ENCODE assay signal across 8 cellular contexts in the genomic region with DNA sequence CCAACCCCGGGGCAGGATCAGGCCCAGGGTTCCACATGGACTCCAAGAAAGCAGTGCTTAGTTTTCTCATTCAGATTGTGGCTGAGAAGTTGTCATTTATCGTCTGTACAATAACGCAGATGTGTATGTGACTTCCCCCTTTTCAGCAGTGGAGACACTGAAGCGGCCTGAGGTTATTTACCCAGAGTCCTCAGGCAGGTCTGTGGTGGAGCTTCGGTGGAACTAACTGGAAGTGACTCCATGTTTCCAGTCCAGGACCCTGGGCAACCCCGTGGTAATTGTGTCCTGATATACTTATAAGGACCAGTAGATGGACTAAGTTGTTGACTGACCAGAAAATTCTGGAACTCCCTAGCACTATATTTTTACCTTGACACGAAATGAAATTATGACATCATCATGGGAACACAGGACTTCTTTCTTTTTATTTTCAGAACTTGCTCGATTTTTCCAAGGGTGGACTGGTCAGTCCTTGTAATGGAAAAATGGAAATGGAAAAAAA. TPM values are rescaled to one million over a fixed set of nuclear protein-coding genes. Genes with fewer than 3 reads are reported as not detected.
DNase-seq lines count a peak whose midpoint lies in the region; ATAC-seq and TF ChIP-seq lines count a peak whose summit lies in the region.

No MANE protein-coding gene starts in this region.

- intact Hi-C loops in CD14-positive monocyte (cut with micrococcal nuclease) = loop anchor here (5.0 to 10.0 kb wide), 3 partner anchors 45 to 65 kb away; a partner anchor contains a TSS
- intact Hi-C loops in HCT116 (cut with micrococcal nuclease) = no loop called here

- peaks cover 0 to 2% (median 0%) of the 10 kb centered on the region in 7 donors for H3K9me3 Mint-ChIP-seq in CD14-positive monocyte

- no peak for TF ChIP-seq POLR2A in HCT116 (IDR thresholded peaks at IDR 0.05; ENCODE audit: borderline replicate concordance, extremely low read depth, insufficient read depth, insufficient read length)

- BruUV-seq in HCT116 (replicated peaks; lab: Mats Ljungman, UMichigan) = no TSS peak

- RAD21 ChIA-PET in HCT116 (lab: Charles Lee; ENCODE audit: low non-redundant PET in 1 of 2, low total read pairs in 2 of 2, uncharacterized antibody in 2 of 2, unreplicated experiment in 2 of 2) = no interaction called here

- TF ChIP-seq CTCF in CD14-positive monocyte (IDR thresholded peaks at IDR 0.05) = peak; percentile 30
- no peak for TF ChIP-seq CTCF in HCT116 (IDR thresholded peaks at IDR 0.05 in 2 of 3, conservative IDR thresholded peaks at IDR 0.05 in 1 of 3; ENCODE audit: borderline replicate concordance in 1 of 3, insufficient read depth in 1 of 3, low read depth in 2 of 3, low read length in 2 of 3)
- no peak for TF ChIP-seq CTCF in coronary artery (IDR thresholded peaks at IDR 0.05)
- no peak for TF ChIP-seq CTCF in right atrium auricular region (IDR thresholded peaks at IDR 0.05)

- peak overlapping the region; percentile 12 for H3K27ac ChIP-seq in HCT116 (ENCODE audit: low read depth, low read length)
- H3K27ac ChIP-seq in coronary artery = no peak overlapping the region
- H3K27ac ChIP-seq in right atrium auricular region = no peak overlapping the region

- H3K4me1 ChIP-seq in HCT116 (ENCODE audit: control insufficient read depth in 1 of 2, insufficient read depth in 2 of 2, low read length in 2 of 2) (peaks cover 21 to 44% of the 10 kb centered on the region in 2 experiments), right atrium auricular region (peaks cover 0 to 28% of the 10 kb centered on the region in 2 donors)

- H3K36me3 Mint-ChIP-seq in CD14-positive monocyte = peaks cover 12 to 16% of the 10 kb centered on the region in 2 donors

- H3K9ac ChIP-seq in HCT116 (ENCODE audit: low read length) = peak overlapping the region; percentile 79; the same call in 1 of the 2 replicates

- no peaks in the 10 kb centered on the region for H3K27me3 Mint-ChIP-seq in CD14-positive monocyte (ENCODE audit: low read depth in 3 of 3)

- CTCF ChIA-PET in HCT116 (lab: Charles Lee) = no interaction called here

- no peaks in the 10 kb centered on the region for H3K9me2 ChIP-seq in HCT116 (ENCODE audit: insufficient read depth)

- peaks cover 22% of the 10 kb centered on the region; the same call in 1 of the 2 replicates for H4K20me1 ChIP-seq in HCT116 (ENCODE audit: insufficient read depth)

- H2AFZ ChIP-seq in HCT116 (ENCODE audit: low read depth, low read length, poor library complexity, severe bottlenecking) = no peak overlapping the region

- no peaks in the 10 kb centered on the region for H3K27me3 ChIP-seq in HCT116 (ENCODE audit: insufficient read depth, low read length)
- no peaks in the 10 kb centered on the region for H3K27me3 ChIP-seq in right atrium auricular region

- 0 out of 2 replicates have a peak, but pooled peaks have one; percentile 12 for TF ChIP-seq RAD21 in HCT116 (IDR thresholded peaks at IDR 0.05; ENCODE audit: low read depth)

- peaks cover 3% of the 10 kb centered on the region in 2 experiments; a peak in 2 of 4 replicates for H3K36me3 ChIP-seq in HCT116 (ENCODE audit: control insufficient read depth in 1 of 2, insufficient read depth in 2 of 2, low read length in 2 of 2)
- H3K36me3 ChIP-seq in right atrium auricular region = peaks cover 17% of the 10 kb centered on the region

- H3K4me3 ChIP-seq in HCT116 (replicated peaks in 1 of 2; ENCODE audit: low read depth in 1 of 2, low read length in 2 of 2) (peak overlapping the region in 1 of 2 experiments; percentile 74; a peak in 2 of 4 replicates), coronary artery (no peak overlapping the region), right atrium auricular region (no peak overlapping the region)

- peak overlapping the region; percentile 97 to 99 (median 98) for H3K27ac Mint-ChIP-seq in CD14-positive monocyte

- no peak for ATAC-seq in HCT116

- peak overlapping the region; percentile 99 for H3K4me3 Mint-ChIP-seq in CD14-positive monocyte

- peaks cover 38% of the 10 kb centered on the region for H3K79me2 ChIP-seq in HCT116 (ENCODE audit: insufficient read depth, low read length)

- H3K4me2 ChIP-seq in HCT116 (ENCODE audit: low read length) = peak overlapping the region; percentile 75

- H3K9me3 ChIP-seq in HCT116 (ENCODE audit: control insufficient read depth in 1 of 2, insufficient read depth in 1 of 2, low read depth in 1 of 2, low read length in 2 of 2) (no peaks in the 10 kb centered on the region), right atrium auricular region (no peaks in the 10 kb centered on the region)

- POLR2A ChIA-PET in HCT116 (lab: Charles Lee) = interaction anchor here (1.2 kb wide), 1 partner anchor 13 kb away, joined by 3 read pairs; no protein-coding TSS in a partner anchor

- H3K4me1 Mint-ChIP-seq in CD14-positive monocyte = peaks cover 53% of the 10 kb centered on the region

- DNase-seq in CD14-positive monocyte (ENCODE audit: low spot score) = peak; percentile 82
- DNase-seq in HCT116 (ENCODE audit: low read depth, low spot score) = no peak
- DNase-seq in SW480 (ENCODE audit: low spot score) = peak; percentile 55
- DNase-seq in left kidney (ENCODE audit: low read depth, low spot score) = peak; percentile 1
- DNase-seq in NCI-H748 (lab: John Stamatoyannopoulos, UW; ENCODE audit: unreplicated experiment) = no peak
- DNase-seq in NCI-H2227 treated with DMSO at 0.1 percent for 48 hours (lab: John Stamatoyannopoulos, UW) = no peak
- no peak for DNase-seq in coronary artery (ENCODE audit: low spot score)
- DNase-seq in right atrium auricular region (ENCODE audit: low spot score) = no peak

TF ChIP-seq in HCT116, 20 proteins besides CTCF, POLR2A, EP300 and RAD21:
- TF ChIP-seq, protein P1, sequence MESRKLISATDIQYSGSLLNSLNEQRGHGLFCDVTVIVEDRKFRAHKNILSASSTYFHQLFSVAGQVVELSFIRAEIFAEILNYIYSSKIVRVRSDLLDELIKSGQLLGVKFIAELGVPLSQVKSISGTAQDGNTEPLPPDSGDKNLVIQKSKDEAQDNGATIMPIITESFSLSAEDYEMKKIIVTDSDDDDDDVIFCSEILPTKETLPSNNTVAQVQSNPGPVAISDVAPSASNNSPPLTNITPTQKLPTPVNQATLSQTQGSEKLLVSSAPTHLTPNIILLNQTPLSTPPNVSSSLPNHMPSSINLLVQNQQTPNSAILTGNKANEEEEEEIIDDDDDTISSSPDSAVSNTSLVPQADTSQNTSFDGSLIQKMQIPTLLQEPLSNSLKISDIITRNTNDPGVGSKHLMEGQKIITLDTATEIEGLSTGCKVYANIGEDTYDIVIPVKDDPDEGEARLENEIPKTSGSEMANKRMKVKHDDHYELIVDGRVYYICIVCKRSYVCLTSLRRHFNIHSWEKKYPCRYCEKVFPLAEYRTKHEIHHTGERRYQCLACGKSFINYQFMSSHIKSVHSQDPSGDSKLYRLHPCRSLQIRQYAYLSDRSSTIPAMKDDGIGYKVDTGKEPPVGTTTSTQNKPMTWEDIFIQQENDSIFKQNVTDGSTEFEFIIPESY (IDR thresholded peaks at IDR 0.05; ENCODE audit: extremely low read depth, insufficient replicate concordance, low read length) = no peak
- TF ChIP-seq SIN3A (IDR thresholded peaks at IDR 0.05; ENCODE audit: low read depth) (no peak), JUND (IDR thresholded peaks at IDR 0.05) (no peak), TCF7L2 (IDR thresholded peaks at IDR 0.05; ENCODE audit: borderline replicate concordance, extremely low read depth, insufficient read depth, insufficient read length) (no peak), ZFX (IDR thresholded peaks at IDR 0.05) (no peak), EZH2phosphoT487 (IDR thresholded peaks at IDR 0.05; ENCODE audit: borderline replicate concordance) (no peak), ZNF274 (IDR thresholded peaks at IDR 0.05; ENCODE audit: low read depth, low read length) (no peak)
- TF ChIP-seq, protein P2, sequence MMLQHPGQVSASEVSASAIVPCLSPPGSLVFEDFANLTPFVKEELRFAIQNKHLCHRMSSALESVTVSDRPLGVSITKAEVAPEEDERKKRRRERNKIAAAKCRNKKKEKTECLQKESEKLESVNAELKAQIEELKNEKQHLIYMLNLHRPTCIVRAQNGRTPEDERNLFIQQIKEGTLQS (IDR thresholded peaks at IDR 0.05) = no peak
- TF ChIP-seq, protein P3, sequence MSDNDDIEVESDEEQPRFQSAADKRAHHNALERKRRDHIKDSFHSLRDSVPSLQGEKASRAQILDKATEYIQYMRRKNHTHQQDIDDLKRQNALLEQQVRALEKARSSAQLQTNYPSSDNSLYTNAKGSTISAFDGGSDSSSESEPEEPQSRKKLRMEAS (IDR thresholded peaks at IDR 0.05) = no peak
- TF ChIP-seq, protein P4, sequence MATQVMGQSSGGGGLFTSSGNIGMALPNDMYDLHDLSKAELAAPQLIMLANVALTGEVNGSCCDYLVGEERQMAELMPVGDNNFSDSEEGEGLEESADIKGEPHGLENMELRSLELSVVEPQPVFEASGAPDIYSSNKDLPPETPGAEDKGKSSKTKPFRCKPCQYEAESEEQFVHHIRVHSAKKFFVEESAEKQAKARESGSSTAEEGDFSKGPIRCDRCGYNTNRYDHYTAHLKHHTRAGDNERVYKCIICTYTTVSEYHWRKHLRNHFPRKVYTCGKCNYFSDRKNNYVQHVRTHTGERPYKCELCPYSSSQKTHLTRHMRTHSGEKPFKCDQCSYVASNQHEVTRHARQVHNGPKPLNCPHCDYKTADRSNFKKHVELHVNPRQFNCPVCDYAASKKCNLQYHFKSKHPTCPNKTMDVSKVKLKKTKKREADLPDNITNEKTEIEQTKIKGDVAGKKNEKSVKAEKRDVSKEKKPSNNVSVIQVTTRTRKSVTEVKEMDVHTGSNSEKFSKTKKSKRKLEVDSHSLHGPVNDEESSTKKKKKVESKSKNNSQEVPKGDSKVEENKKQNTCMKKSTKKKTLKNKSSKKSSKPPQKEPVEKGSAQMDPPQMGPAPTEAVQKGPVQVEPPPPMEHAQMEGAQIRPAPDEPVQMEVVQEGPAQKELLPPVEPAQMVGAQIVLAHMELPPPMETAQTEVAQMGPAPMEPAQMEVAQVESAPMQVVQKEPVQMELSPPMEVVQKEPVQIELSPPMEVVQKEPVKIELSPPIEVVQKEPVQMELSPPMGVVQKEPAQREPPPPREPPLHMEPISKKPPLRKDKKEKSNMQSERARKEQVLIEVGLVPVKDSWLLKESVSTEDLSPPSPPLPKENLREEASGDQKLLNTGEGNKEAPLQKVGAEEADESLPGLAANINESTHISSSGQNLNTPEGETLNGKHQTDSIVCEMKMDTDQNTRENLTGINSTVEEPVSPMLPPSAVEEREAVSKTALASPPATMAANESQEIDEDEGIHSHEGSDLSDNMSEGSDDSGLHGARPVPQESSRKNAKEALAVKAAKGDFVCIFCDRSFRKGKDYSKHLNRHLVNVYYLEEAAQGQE (IDR thresholded peaks at IDR 0.05; ENCODE audit: low read depth) = no peak
TF ChIP-seq in HCT116: peak in this region for 0.

RNA-seq across cellular contexts. Expression of a gene that starts 1.0 kb away (rescaled TPM):
- polyA plus RNA-seq in CD14-positive monocyte = 10 to 100 TPM; 13.7 to 29.0 TPM
- 30.5 TPM for total RNA-seq in HCT116 (2021; ENCODE audit: unreplicated experiment)
- polyA plus RNA-seq in HCT116 (2012) = 19.3 and 20.5 TPM in 2 replicates
- 10 to 100 TPM; 25.6 to 55.1 TPM for total RNA-seq in right atrium auricular region

RNA-seq across cellular contexts. Expression of a gene that starts 53.7 kb away (rescaled TPM):
- 10 to 100 TPM; 40.9 to 46.9 TPM for polyA plus RNA-seq in CD14-positive monocyte
- total RNA-seq in HCT116 (2021; ENCODE audit: unreplicated experiment) = 6.6 TPM
- 5.4 and 6.1 TPM in 2 replicates for polyA plus RNA-seq in HCT116 (2012)
- total RNA-seq in right atrium auricular region = 1 to 10 TPM; 9.9 to 10.0 TPM

Comparison
In these comparisons a context has a peak if more than half of its experiments do, and no peak if none do; other contexts are left out.
1. DNase-seq: peak in CD14-positive monocyte (single experiment), SW480 (single experiment) and left kidney (single experiment); none in HCT116 (single experiment), NCI-H748 (single experiment), NCI-H2227 treated with DMSO at 0.1 percent for 48 hours (single experiment), coronary artery (single experiment) and right atrium auricular region (single experiment).